Comparison of ENCODE assay signal across 8 cellular contexts in genomic region chr11:95788921-95789505, GRCh38. TPM values are rescaled to one million over a fixed set of nuclear protein-coding genes. Genes with fewer than 3 reads are reported as not detected.
DNase-seq lines count a peak whose midpoint lies in the region; ATAC-seq, FAIRE-seq and TF ChIP-seq lines count a peak whose summit lies in the region.

No MANE protein-coding gene starts in this region.

- H3K27me3 Mint-ChIP-seq in activated T-helper 17 cell treated with anti-CD3 and anti-CD28 coated beads, Interleukin-2, amount 50 U/mL, for 72 hours, result no peaks in the 10 kb centered on the region

- H3K36me3 Mint-ChIP-seq in activated T-helper 17 cell treated with anti-CD3 and anti-CD28 coated beads, Interleukin-2, amount 50 U/mL, for 72 hours (ENCODE audit: low read depth), result peaks cover 88% of the 10 kb centered on the region

- H3K9me3 Mint-ChIP-seq in activated T-helper 17 cell treated with anti-CD3 and anti-CD28 coated beads, Interleukin-2, amount 50 U/mL, for 72 hours, result no peaks in the 10 kb centered on the region

- H3K36me3 ChIP-seq in ovary, result no peaks in the 10 kb centered on the region

- no peak for FAIRE-seq in GM12892 (lab: Jason Lieb, UNC)

- peaks cover 8% of the 10 kb centered on the region for H3K4me1 ChIP-seq in ovary (ENCODE audit: insufficient read depth)

- WGBS in ovary, 3 donors, result 0% methylated on average over 26 to 34 of the region's 34 CpGs

- no peaks in the 10 kb centered on the region for H3K27me3 ChIP-seq in ovary

- ATAC-seq in activated T-helper 17 cell treated with anti-CD3 and anti-CD28 coated beads, Interleukin-2, amount 50 U/mL, for 72 hours (replicated peaks), result no peak
- ATAC-seq in GM18909 (IDR thresholded peaks at IDR 0.05; ENCODE audit: poor library complexity, unreplicated experiment), result no peak
- ATAC-seq in GM19023 (IDR thresholded peaks at IDR 0.05; ENCODE audit: unreplicated experiment), result no peak

- TF ChIP-seq POLR2A in GM12892 (IDR thresholded peaks at IDR 0.05; ENCODE audit: low read depth, low read length) (peak; percentile 76; the same call in 1 of the 2 replicates), ovary (IDR thresholded peaks at IDR 0.05) (no peak)

- DNase-seq in AG20443 (ENCODE audit: low spot score) (peak; percentile 57), GM12892 (ENCODE audit: insufficient read length) (peak; percentile 14), NCI-H146 (lab: John Stamatoyannopoulos, UW) (peak; percentile 69), foreskin melanocyte (peak; percentile 20), ovary (peak in 1 of 5 donors; percentile 36)

- intact Hi-C loops in ovary (cut with DNase I), result no loop called here

- TF ChIP-seq CTCF in ovary (IDR thresholded peaks at IDR 0.05), result no peak

- peak overlapping the region; percentile 100 for H3K27ac Mint-ChIP-seq in activated T-helper 17 cell treated with anti-CD3 and anti-CD28 coated beads, Interleukin-2, amount 50 U/mL, for 72 hours

- peak overlapping the region; percentile 96 for H3K4me3 ChIP-seq in ovary

- H3K4me1 Mint-ChIP-seq in activated T-helper 17 cell treated with anti-CD3 and anti-CD28 coated beads, Interleukin-2, amount 50 U/mL, for 72 hours, result peaks cover 31% of the 10 kb centered on the region

- peak overlapping the region; percentile 86 for H3K4me3 Mint-ChIP-seq in activated T-helper 17 cell treated with anti-CD3 and anti-CD28 coated beads, Interleukin-2, amount 50 U/mL, for 72 hours

- peak overlapping the region; percentile 94 to 99 for H3K27ac ChIP-seq in ovary

- TF ChIP-seq EP300 in ovary (IDR thresholded peaks at IDR 0.05), result no peak

- H3K9me3 ChIP-seq in ovary, result no peaks in the 10 kb centered on the region

RNA-seq across cellular contexts. Expression of gene FAM76B, which starts 0.6 kb away (rescaled TPM):
- 28.4 TPM for polyA plus RNA-seq in GM12892 (2012; ENCODE audit: missing spikeins)
- 10 to 100 TPM; 38.3 to 50.7 TPM for total RNA-seq in activated T-helper 17 cell treated with anti-CD3 and anti-CD28 coated beads, Interleukin-2, amount 50 U/mL, for 72 hours
- 10 to 100 TPM; 19.6 to 31.7 (median 22.6) TPM for total RNA-seq in ovary
- 10 to 100 TPM; 16.7 to 21.3 TPM for polyA plus RNA-seq in ovary

RNA-seq across cellular contexts. Expression of gene CEP57, which starts 1.3 kb away (rescaled TPM):
- 54.3 TPM for polyA plus RNA-seq in GM12892 (2012; ENCODE audit: missing spikeins)
- 100 to 1,000 TPM in 1 of 2 donors, 10 to 100 TPM in 1; 79.9 to 159 TPM for total RNA-seq in activated T-helper 17 cell treated with anti-CD3 and anti-CD28 coated beads, Interleukin-2, amount 50 U/mL, for 72 hours
- 10 to 100 TPM; 43.2 to 64.7 (median 48.0) TPM for total RNA-seq in ovary
- polyA plus RNA-seq in ovary, result 10 to 100 TPM; 28.8 to 40.2 TPM
